ENCODE assay signal across 1 cellular context in genomic region chr20:14336667-14337066, GRCh38.
TF ChIP-seq lines count a peak whose summit lies in the region.

No MANE protein-coding gene starts in this region.

TF ChIP-seq in IMR-90, 13 proteins besides CTCF, POLR2A, EP300 and RAD21 (continued from another document):
- TF ChIP-seq ELK1 (IDR thresholded peaks at IDR 0.05; ENCODE audit: borderline replicate concordance, low read depth, low read length): no peak
- TF ChIP-seq RCOR1 (IDR thresholded peaks at IDR 0.05; ENCODE audit: insufficient replicate concordance, low read length): no peak
- no peak for TF ChIP-seq RFX5 (IDR thresholded peaks at IDR 0.05; ENCODE audit: low read depth, low read length)
- no peak for TF ChIP-seq MAFK (IDR thresholded peaks at IDR 0.05; ENCODE audit: low read depth, low read length)
- TF ChIP-seq CEBPB (IDR thresholded peaks at IDR 0.05; ENCODE audit: low read depth, low read length): no peak
- no peak for TF ChIP-seq MXI1 (IDR thresholded peaks at IDR 0.05; ENCODE audit: borderline replicate concordance, low read depth, low read length)
- no peak for TF ChIP-seq FOS (IDR thresholded peaks at IDR 0.05; ENCODE audit: low read depth, low read length)
- TF ChIP-seq MAZ (IDR thresholded peaks at IDR 0.05; ENCODE audit: borderline replicate concordance, low read depth, low read length): no peak
- TF ChIP-seq SMC3 (IDR thresholded peaks at IDR 0.05; ENCODE audit: low read depth, low read length): no peak
